8 cellular contexts compared by ENCODE assay signal in genomic region chr12:111444314-111444705, GRCh38. TPM values are rescaled to one million over a fixed set of nuclear protein-coding genes. Genes with fewer than 3 reads are reported as not detected.
DNase-seq lines count a peak whose midpoint lies in the region; ATAC-seq and TF ChIP-seq lines count a peak whose summit lies in the region.

No MANE protein-coding gene starts in this region.

- TF ChIP-seq CTCF in activated B cell treated with CpG ODN at 0.5 μM for 24 hours (IDR thresholded peaks at IDR 0.05) = no peak

- H3K4me3 Mint-ChIP-seq in activated T-cell treated with anti-CD3 and anti-CD28 coated beads, Interleukin-2, amount 50 U/mL, for 24 hours = peak overlapping the region; percentile 56
- H3K4me3 Mint-ChIP-seq in activated B cell treated with CpG ODN at 0.5 μM for 24 hours = peak overlapping the region; percentile 48
- H3K4me3 Mint-ChIP-seq in naive B cell = peak overlapping the region; percentile 41 to 85 (median 62)

- POLR2A ChIA-PET in activated B cell treated with CpG ODN at 0.5 μM for 24 hours (lab: Charles Lee) = interaction anchor here (0.7 to 6.6 kb wide), 10 partner anchors 8 to 569 kb away, joined by 3 to 122 read pairs (median 8); partner anchors contain the start of genes ERP29, SH2B3 and TMEM116

- intact Hi-C loops in activated B cell treated with CpG ODN at 0.5 μM for 24 hours (cut with micrococcal nuclease) = no loop called here

- peak; percentile 27 for ATAC-seq in HG03025 (IDR thresholded peaks at IDR 0.05; ENCODE audit: low FRiP score, unreplicated experiment)
- ATAC-seq in activated B cell treated with CpG ODN at 0.5 μM for 24 hours (ENCODE audit: low read depth) = no peak
- no peak for ATAC-seq in naive B cell (ENCODE audit: low read depth in 2 of 2)

- H3K4me1 Mint-ChIP-seq in activated T-cell treated with anti-CD3 and anti-CD28 coated beads, Interleukin-2, amount 50 U/mL, for 24 hours (ENCODE audit: low read depth) = peaks cover 82% of the 10 kb centered on the region
- H3K4me1 Mint-ChIP-seq in activated B cell treated with CpG ODN at 0.5 μM for 24 hours (peaks cover 89% of the 10 kb centered on the region), naive B cell (peaks cover 58 to 76% (median 75%) of the 10 kb centered on the region in 3 donors)

- peak overlapping the region; percentile 93 for H3K27ac Mint-ChIP-seq in activated T-cell treated with anti-CD3 and anti-CD28 coated beads, Interleukin-2, amount 50 U/mL, for 24 hours
- H3K27ac Mint-ChIP-seq in activated B cell treated with CpG ODN at 0.5 μM for 24 hours (peak overlapping the region; percentile 78), naive B cell (peak overlapping the region; percentile 91 to 97 (median 94))

- no peak for DNase-seq in activated T-cell treated with anti-CD3 and anti-CD28 coated beads, Interleukin-2, amount 50 U/mL, for 24 hours
- no peak for DNase-seq in activated T-cell treated with anti-CD3 and anti-CD28 coated beads for 4 hours
- DNase-seq in activated B cell treated with CpG ODN at 0.5 μM for 24 hours = no peak
- DNase-seq in naive B cell = no peak
- DNase-seq in mucosa of gallbladder (ENCODE audit: low spot score) = no peak
- no peak for DNase-seq in cortex of kidney (lab: John Stamatoyannopoulos, UW)
- no peak for DNase-seq in NCI-H774 (lab: John Stamatoyannopoulos, UW)

- no peaks in the 10 kb centered on the region for H3K27me3 Mint-ChIP-seq in activated T-cell treated with anti-CD3 and anti-CD28 coated beads, Interleukin-2, amount 50 U/mL, for 24 hours
- no peaks in the 10 kb centered on the region for H3K27me3 Mint-ChIP-seq in activated B cell treated with CpG ODN at 0.5 μM for 24 hours
- H3K27me3 Mint-ChIP-seq in naive B cell = no peaks in the 10 kb centered on the region

- H3K36me3 Mint-ChIP-seq in activated T-cell treated with anti-CD3 and anti-CD28 coated beads, Interleukin-2, amount 50 U/mL, for 24 hours (ENCODE audit: low read depth) = peaks cover 87% of the 10 kb centered on the region
- H3K36me3 Mint-ChIP-seq in activated B cell treated with CpG ODN at 0.5 μM for 24 hours (ENCODE audit: low read depth) (peaks cover 63% of the 10 kb centered on the region), naive B cell (peaks cover 0 to 7% of the 10 kb centered on the region in 2 donors)

- no peaks in the 10 kb centered on the region for H3K9me3 Mint-ChIP-seq in activated T-cell treated with anti-CD3 and anti-CD28 coated beads, Interleukin-2, amount 50 U/mL, for 24 hours
- H3K9me3 Mint-ChIP-seq in activated B cell treated with CpG ODN at 0.5 μM for 24 hours (no peaks in the 10 kb centered on the region), naive B cell (no peaks in the 10 kb centered on the region)

- CTCF ChIA-PET in activated B cell treated with CpG ODN at 0.5 μM for 24 hours (lab: Charles Lee) = interaction anchor here (0.7 to 4.3 kb wide), 7 partner anchors 9 to 89 kb away, joined by 3 to 47 read pairs (median 8); partner anchors contain the start of gene SH2B3

RNA-seq across cellular contexts. Expression of gene SH2B3, which starts 38.6 kb away (rescaled TPM):
- total RNA-seq in activated B cell treated with CpG ODN at 0.5 μM for 24 hours (46.7 and 50.7 TPM in 2 replicates), mucosa of gallbladder (21.8 TPM)
- 10 to 100 TPM in 1 of 6 donors, 1 to 10 TPM in 5; 3.6 to 10.4 (median 4.5) TPM for polyA plus RNA-seq in naive B cell (ENCODE audit: low read depth in 6 of 6)
